19 cellular contexts compared by ENCODE assay signal in the genomic region with DNA sequence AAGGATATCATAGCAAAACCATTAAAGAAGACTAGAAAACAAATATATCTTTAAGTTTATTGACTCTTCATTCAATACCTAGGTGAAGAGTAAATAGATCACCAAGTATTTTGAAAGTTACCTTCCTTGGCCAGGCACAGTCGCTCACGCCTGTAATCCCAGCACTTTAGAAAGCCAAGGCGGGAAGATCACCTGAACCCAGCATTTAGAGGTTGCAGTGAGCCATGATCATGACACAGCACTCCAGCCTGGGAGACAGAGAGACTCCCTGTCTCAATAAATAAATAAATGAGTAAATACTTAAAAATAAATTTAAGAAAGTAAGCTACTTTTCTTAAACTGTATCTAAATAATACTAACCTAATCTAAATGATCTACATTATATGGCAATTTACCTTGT. TPM values are rescaled to one million over a fixed set of nuclear protein-coding genes. Genes with fewer than 3 reads are reported as not detected.
DNase-seq lines count a peak whose midpoint lies in the region; ATAC-seq, FAIRE-seq and TF ChIP-seq lines count a peak whose summit lies in the region.
"Had no signal": no experiment of that assay in that cellular context is flagged by ENCODE, and none has a peak within 500 bp of the region (broad histone marks: within the 10 kb centered on the region; RNA-seq: fewer than 3 reads in every experiment).

No MANE protein-coding gene starts in this region.

- POLR2A ChIA-PET in activated CD8-positive, alpha-beta T cell treated with anti-CD3 and anti-CD28 coated beads, Interleukin-2, amount 10 ng/mL, durations not matched to agents 7 days and 5 days (lab: Charles Lee): no interaction called here

- no peak overlapping the region for H3K9ac ChIP-seq in colonic mucosa (ENCODE audit: low read depth in 2 of 2, low read length in 2 of 2)

- no peaks in the 10 kb centered on the region for H3K27me3 Mint-ChIP-seq in activated CD8-positive, alpha-beta T cell treated with anti-CD3 and anti-CD28 coated beads, Interleukin-2, amount 10 ng/mL, durations not matched to agents 7 days and 5 days (ENCODE audit: low read depth)
- H3K27me3 Mint-ChIP-seq: activated CD4-positive, alpha-beta memory T cell treated with anti-CD3 and anti-CD28 coated beads, Interleukin-2, amount 10 ng/mL, durations not matched to agents 7 days and 5 days; activated T-cell treated with anti-CD3 and anti-CD28 coated beads, Interleukin-2, amount 50 U/mL, for 24 hours had no signal

- H3K9me3 Mint-ChIP-seq in activated CD8-positive, alpha-beta T cell treated with anti-CD3 and anti-CD28 coated beads, Interleukin-2, amount 10 ng/mL, durations not matched to agents 7 days and 5 days (ENCODE audit: insufficient read depth): no peaks in the 10 kb centered on the region
- H3K9me3 Mint-ChIP-seq: activated T-cell treated with anti-CD3 and anti-CD28 coated beads, Interleukin-2, amount 50 U/mL, for 24 hours had no signal

- TF ChIP-seq CTCF in colonic mucosa (IDR thresholded peaks at IDR 0.05): no peak
- no peak for TF ChIP-seq CTCF in pancreas (IDR thresholded peaks at IDR 0.05)

- no peak overlapping the region for H3K4me3 Mint-ChIP-seq in activated CD8-positive, alpha-beta T cell treated with anti-CD3 and anti-CD28 coated beads, Interleukin-2, amount 10 ng/mL, durations not matched to agents 7 days and 5 days
- H3K4me3 Mint-ChIP-seq: activated CD4-positive, alpha-beta memory T cell treated with anti-CD3 and anti-CD28 coated beads, Interleukin-2, amount 10 ng/mL, durations not matched to agents 7 days and 5 days; activated T-cell treated with anti-CD3 and anti-CD28 coated beads, Interleukin-2, amount 50 U/mL, for 24 hours; nephron; T-helper 1 cell treated with Interleukin-12 subunit alpha and Interleukin-12 subunit beta and Interleukin-4 antibody, amounts not matched to agents 30 μg/mL and 1 μg/mL, for 36 hours had no signal

- peaks cover 16% of the 10 kb centered on the region for H3K36me3 Mint-ChIP-seq in activated CD8-positive, alpha-beta T cell treated with anti-CD3 and anti-CD28 coated beads, Interleukin-2, amount 10 ng/mL, durations not matched to agents 7 days and 5 days (ENCODE audit: low read depth)

- FAIRE-seq in pancreas (lab: Jason Lieb, UNC): peak; percentile 23

- peak overlapping the region; percentile 88 for H3K27ac ChIP-seq in ACC112 (ENCODE audit: low read depth, low read length)
- H3K27ac ChIP-seq in colonic mucosa: peak overlapping the region; percentile 48
- H3K27ac ChIP-seq in pancreas: no peak overlapping the region

- 57 to 66% methylated on average over 3 of the region's 3 CpGs for WGBS in pancreas, 2 donors

- DNase-seq in H4 (ENCODE audit: low spot score): peak; percentile 18
- no peak for DNase-seq in colonic mucosa
- DNase-seq in pancreas: no peak
- no peak for DNase-seq in C1 segment of cervical spinal cord (lab: John Stamatoyannopoulos, UW)
- DNase-seq in activated CD8-positive, alpha-beta T cell treated with anti-CD3 and anti-CD28 coated beads, Interleukin-2, amount 10 ng/mL, durations not matched to agents 7 days and 5 days: no peak
- no peak for DNase-seq in GDM1 (lab: John Stamatoyannopoulos, UW)
- DNase-seq: activated CD4-positive, alpha-beta memory T cell treated with anti-CD3 and anti-CD28 coated beads, Interleukin-2, amount 10 ng/mL, durations not matched to agents 7 days and 5 days; activated T-cell treated with anti-CD3 and anti-CD28 coated beads, Interleukin-2, amount 50 U/mL, for 24 hours; Caco-2; GOT3; islet precursor cell; Kasumi-1; NCI-H2171; NCI-H69 had no signal

- H3K9me3 ChIP-seq in colonic mucosa: no peaks in the 10 kb centered on the region
- no peaks in the 10 kb centered on the region for H3K9me3 ChIP-seq in pancreas

- H3K4me3 ChIP-seq in ACC112 (ENCODE audit: low read depth, low read length) (no peak overlapping the region), colonic mucosa (no peak overlapping the region), pancreas (no peak overlapping the region)

- H3K27me3 ChIP-seq in ACC112 (ENCODE audit: insufficient read depth, low read length): no peaks in the 10 kb centered on the region
- no peaks in the 10 kb centered on the region for H3K27me3 ChIP-seq in colonic mucosa
- H3K27me3 ChIP-seq in pancreas: no peaks in the 10 kb centered on the region

- no peak overlapping the region for H2AFZ ChIP-seq in ACC112 (ENCODE audit: low read length, unreplicated experiment)

- H3K27ac Mint-ChIP-seq in activated CD8-positive, alpha-beta T cell treated with anti-CD3 and anti-CD28 coated beads, Interleukin-2, amount 10 ng/mL, durations not matched to agents 7 days and 5 days: no peak overlapping the region
- H3K27ac Mint-ChIP-seq: activated CD4-positive, alpha-beta memory T cell treated with anti-CD3 and anti-CD28 coated beads, Interleukin-2, amount 10 ng/mL, durations not matched to agents 7 days and 5 days; activated naive CD4-positive, alpha-beta T cell treated with anti-CD3 and anti-CD28 coated beads, Interleukin-2, amount 50 U/mL, for 72 hours; activated T-cell treated with anti-CD3 and anti-CD28 coated beads, Interleukin-2, amount 50 U/mL, for 24 hours; nephron; T-helper 1 cell treated with Interleukin-12 subunit alpha and Interleukin-12 subunit beta and Interleukin-4 antibody, amounts not matched to agents 30 μg/mL and 1 μg/mL, for 36 hours had no signal

- no peak for ATAC-seq in pancreas
- no peak for ATAC-seq in HG03565 (IDR thresholded peaks at IDR 0.05; ENCODE audit: unreplicated experiment)
- ATAC-seq in activated CD8-positive, alpha-beta T cell treated with anti-CD3 and anti-CD28 coated beads, Interleukin-2, amount 10 ng/mL, durations not matched to agents 7 days and 5 days: no peak
- ATAC-seq: activated naive CD4-positive, alpha-beta T cell treated with anti-CD3 and anti-CD28 coated beads, Interleukin-2, amount 50 U/mL, for 72 hours had no signal

- H3K79me2 ChIP-seq in ACC112 (ENCODE audit: control insufficient read depth, insufficient read depth, low read length, unreplicated experiment): peaks cover 87% of the 10 kb centered on the region

- CTCF ChIA-PET in activated CD8-positive, alpha-beta T cell treated with anti-CD3 and anti-CD28 coated beads, Interleukin-2, amount 10 ng/mL, durations not matched to agents 7 days and 5 days (lab: Charles Lee): interaction anchor here (0.8 to 5.3 kb wide), 6 partner anchors 32 to 144 kb away, joined by 4 to 60 read pairs (median 16); partner anchors contain the start of gene ELF1

- peaks cover 41% of the 10 kb centered on the region for H3K4me1 Mint-ChIP-seq in activated CD8-positive, alpha-beta T cell treated with anti-CD3 and anti-CD28 coated beads, Interleukin-2, amount 10 ng/mL, durations not matched to agents 7 days and 5 days (ENCODE audit: low read depth)

- H3K36me3 ChIP-seq in ACC112 (ENCODE audit: insufficient read depth, low read length) (peaks cover 2% of the 10 kb centered on the region; the same call in 1 of the 2 replicates), colonic mucosa (no peaks in the 10 kb centered on the region), pancreas (no peaks in the 10 kb centered on the region)

- intact Hi-C loops in colonic mucosa (cut with DNase I): loop anchor here (10.0 kb wide), 3 partner anchors 58 to 258 kb away; no protein-coding TSS in a partner anchor
- intact Hi-C loops in pancreas (cut with DNase I): loop anchor here in 2 of 3 donors (10.0 kb wide), 1 partner anchor 58 kb away; no protein-coding TSS in a partner anchor

- H3K4me1 ChIP-seq in ACC112 (ENCODE audit: control insufficient read depth, insufficient read depth, low read length, unreplicated experiment) (peaks cover 32% of the 10 kb centered on the region), colonic mucosa (peaks cover 16% of the 10 kb centered on the region), pancreas (peaks cover 20 to 62% (median 44%) of the 10 kb centered on the region in 3 donors)

RNA-seq across cellular contexts. Expression of gene WBP4, which starts 8.9 kb away (rescaled TPM):
- 3.1 and 5.2 TPM in 2 replicates for total RNA-seq in H4 (2014; rRNA removed; shearing (Covaris generic))
- total RNA-seq in colonic mucosa (1 to 10 TPM; 5.8 to 7.5 TPM), pancreas (1 to 10 TPM; 2.1 to 5.4 (median 3.0) TPM)
- 10 to 100 TPM in 1 of 2 donors, 1 to 10 TPM in 1; 5.1 to 12.2 TPM for polyA plus RNA-seq in pancreas
- 10 to 100 TPM in 1 of 2 experiments, 1 to 10 TPM in 1; 9.7 to 10.4 TPM for total RNA-seq in activated CD8-positive, alpha-beta T cell treated with anti-CD3 and anti-CD28 coated beads, Interleukin-2, amount 10 ng/mL, durations not matched to agents 7 days and 5 days

RNA-seq across cellular contexts. Expression of gene ELF1, which starts 33.3 kb away (rescaled TPM):
- total RNA-seq in H4 (2014; rRNA removed; shearing (Covaris generic)): 17.3 and 18.1 TPM in 2 replicates
- total RNA-seq in colonic mucosa (100 to 1,000 TPM in 1 of 2 donors, 10 to 100 TPM in 1; 72.2 to 120 TPM), pancreas (10 to 100 TPM; 31.6 to 61.6 (median 40.6) TPM)
- polyA plus RNA-seq in pancreas: 10 to 100 TPM in 1 of 2 donors, 1 to 10 TPM in 1; 9.4 to 18.5 TPM
- total RNA-seq in activated CD8-positive, alpha-beta T cell treated with anti-CD3 and anti-CD28 coated beads, Interleukin-2, amount 10 ng/mL, durations not matched to agents 7 days and 5 days: 100 to 1,000 TPM; 106 to 107 TPM

Comparison
In these comparisons a context has a peak if more than half of its experiments do, and no peak if none do; other contexts are left out.
1. H3K27ac ChIP-seq: peak in ACC112 (single experiment) and colonic mucosa (single experiment); none in pancreas (0 of 4).